ENCODE assay signal across 21 cellular contexts in the genomic region with DNA sequence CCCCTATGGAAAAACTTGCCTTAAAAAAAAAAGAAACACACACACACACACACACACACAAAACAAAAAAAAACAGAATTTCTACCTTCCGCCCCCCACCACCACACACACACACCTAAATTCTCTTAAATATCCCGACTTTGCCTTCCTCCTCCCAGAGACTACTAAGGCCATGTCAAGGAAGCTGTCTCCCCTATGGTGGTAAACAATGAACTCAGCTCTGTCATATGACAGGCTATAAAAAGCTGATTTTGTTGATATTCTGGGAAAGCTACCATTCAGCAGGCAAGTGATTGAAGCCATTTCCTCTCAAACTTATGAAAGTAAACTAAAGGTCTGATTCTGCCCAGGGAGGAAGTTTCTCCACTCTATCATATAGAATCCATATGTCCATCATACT.
DNase-seq lines count a peak whose midpoint lies in the region; ATAC-seq and TF ChIP-seq lines count a peak whose summit lies in the region.
"Had no signal": no experiment of that assay in that cellular context is flagged by ENCODE, and none has a peak within 500 bp of the region (broad histone marks: within the 10 kb centered on the region; RNA-seq: fewer than 3 reads in every experiment).

No MANE protein-coding gene starts in this region.

- H2BK120ac ChIP-seq in neuronal stem cell (ENCODE audit: low read depth, low read length), result no peak overlapping the region

- H3K9ac ChIP-seq in HUES64 (ENCODE audit: low read depth, low read length), result no peak overlapping the region
- H3K9ac ChIP-seq in neuronal stem cell (ENCODE audit: low read depth, low read length, poor library complexity), result no peak overlapping the region

- no peaks in the 10 kb centered on the region for H3K79me1 ChIP-seq in neuronal stem cell (ENCODE audit: low read depth, low read length)

- H4K8ac ChIP-seq in neuronal stem cell (ENCODE audit: low read depth, low read length), result no peak overlapping the region

- POLR2A ChIA-PET in T-cell (lab: Charles Lee), result no interaction called here

- H2BK12ac ChIP-seq in neuronal stem cell (ENCODE audit: low read length), result no peak overlapping the region

- ATAC-seq in GM21786 (IDR thresholded peaks at IDR 0.05; ENCODE audit: unreplicated experiment) (no peak), T-cell (replicated peaks in 1 of 4) (no peak)
- ATAC-seq: GM12878, Right ventricle myocardium inferior had no signal

- peak overlapping the region; percentile 37 for H2AFZ ChIP-seq in neuronal stem cell (ENCODE audit: low read length)

- no peak overlapping the region for H2AK5ac ChIP-seq in neuronal stem cell (ENCODE audit: low read depth, low read length)

- H3K23ac ChIP-seq in neuronal stem cell (ENCODE audit: low read depth, low read length, poor library complexity), result no peak overlapping the region

- H3K4me3 ChIP-seq in HUES64 (ENCODE audit: low read length), result no peak overlapping the region
- no peak overlapping the region for H3K4me3 ChIP-seq in choroid plexus epithelial cell (ENCODE audit: low read depth, low read length)
- H3K4me3 ChIP-seq in neuronal stem cell (ENCODE audit: low read length in 2 of 2), result no peak overlapping the region
- no peak overlapping the region for H3K4me3 ChIP-seq in tibial artery
- H3K4me3 ChIP-seq: GM12878, MG63, Peyer's patch, SK-N-MC had no signal

- H3K4me1 Mint-ChIP-seq in T-cell, result no peaks in the 10 kb centered on the region
- H3K4me1 Mint-ChIP-seq: CD8-positive, alpha-beta memory T cell had no signal

- DNase-seq in choroid plexus epithelial cell (ENCODE audit: low read depth) (peak; percentile 21), glomerular endothelial cell (ENCODE audit: extremely low read depth, low read depth, low spot score) (peak; percentile 1), neuronal stem cell (ENCODE audit: low spot score) (no peak), tibial artery (no peak), T-cell (no peak), posterior vena cava (ENCODE audit: low spot score) (no peak)
- DNase-seq: C1 segment of cervical spinal cord; CD8-positive, alpha-beta memory T cell; DMS53; EL; H9; MG63; NCI-H1092 treated with DMSO at 0.1 percent for 48 hours; NCI-H2081 treated with DMSO at 0.1 percent for 48 hours; NK-92 treated with Interleukin-12 subunit alpha and Interleukin-12 subunit beta, amount 100 ng/mL, for 24 hours; Peyer's patch had no signal

- H2BK15ac ChIP-seq in neuronal stem cell (ENCODE audit: low read length), result no peak overlapping the region

- H3K36me3 ChIP-seq in HUES64 (ENCODE audit: insufficient read depth, low read length) (no peaks in the 10 kb centered on the region), neuronal stem cell (replicated peaks in 1 of 2; ENCODE audit: control insufficient read depth in 2 of 2, insufficient read depth in 2 of 2, low read length in 2 of 2) (no peaks in the 10 kb centered on the region), tibial artery (no peaks in the 10 kb centered on the region)
- H3K36me3 ChIP-seq: MG63, Peyer's patch had no signal

- H3K4me1 ChIP-seq in HUES64 (ENCODE audit: insufficient read depth, low read length) (peaks cover 24% of the 10 kb centered on the region), neuronal stem cell (ENCODE audit: control insufficient read depth in 2 of 2, insufficient read depth in 1 of 2, low read depth in 1 of 2, low read length in 2 of 2) (peaks cover 0 to 9% of the 10 kb centered on the region in 2 donors), tibial artery (no peaks in the 10 kb centered on the region)
- H3K4me1 ChIP-seq: Peyer's patch had no signal

- H2BK5ac ChIP-seq in neuronal stem cell (ENCODE audit: low read length), result no peak overlapping the region

- H3K14ac ChIP-seq in neuronal stem cell (ENCODE audit: low read length), result no peak overlapping the region

- H3K9me3 Mint-ChIP-seq in T-cell, result peaks cover 3 to 23% (median 5%) of the 10 kb centered on the region in 3 donors
- H3K9me3 Mint-ChIP-seq: H9 had no signal

- intact Hi-C loops in tibial artery (cut with DNase I; ENCODE audit: low total_unique reads), result loop anchor here (10.0 kb wide), 1 partner anchor 483 kb away; no protein-coding TSS in a partner anchor
- intact Hi-C loops in posterior vena cava (cut with DNase I), result loop anchor here in 1 of 2 donors (10.0 kb wide), 1 partner anchor 483 kb away; no protein-coding TSS in a partner anchor

- no peak for TF ChIP-seq CTCF in choroid plexus epithelial cell (conservative IDR thresholded peaks at IDR 0.05; ENCODE audit: low read depth, low read length)
- TF ChIP-seq CTCF in tibial artery (IDR thresholded peaks at IDR 0.05), result no peak

- H3K27me3 ChIP-seq in HUES64 (ENCODE audit: insufficient read depth, low read length) (no peaks in the 10 kb centered on the region), neuronal stem cell (ENCODE audit: control insufficient read depth in 3 of 3, insufficient read depth in 3 of 3, low read depth in 1 of 3, low read length in 3 of 3) (no peaks in the 10 kb centered on the region), tibial artery (no peaks in the 10 kb centered on the region)
- H3K27me3 ChIP-seq: MG63, Peyer's patch had no signal

- no peak overlapping the region for H3K4ac ChIP-seq in neuronal stem cell (ENCODE audit: low read length)

- H3K27me3 Mint-ChIP-seq in T-cell, result peaks cover 0 to 4% of the 10 kb centered on the region in 2 donors

- no peak overlapping the region for H3K27ac Mint-ChIP-seq in T-cell
- H3K27ac Mint-ChIP-seq: CD8-positive, alpha-beta memory T cell had no signal

- 66% methylated on average over 2 of the region's 2 CpGs for WGBS in HUES64
- 100% methylated on average over 2 of the region's 2 CpGs; no CpG with 5 or more reads in 1 of the 2 donors for WGBS in neuronal stem cell (ENCODE audit: extremely low coverage in 2 of 2, insufficient read length in 2 of 2, insufficient replicate concordance in 1 of 2), 2 donors

- H3K4me2 ChIP-seq in neuronal stem cell (ENCODE audit: insufficient read depth, low read length, poor library complexity, severe bottlenecking), result no peak overlapping the region

- CTCF ChIA-PET in T-cell (lab: Charles Lee), result no interaction called here

- no peaks in the 10 kb centered on the region for H3K9me3 ChIP-seq in HUES64 (ENCODE audit: insufficient read depth, low read depth, low read length)
- peaks cover 0 to 1% of the 10 kb centered on the region in 2 donors for H3K9me3 ChIP-seq in neuronal stem cell (replicated peaks in 1 of 2; ENCODE audit: control insufficient read depth in 2 of 2, insufficient read depth in 1 of 2, low read depth in 1 of 2, low read length in 2 of 2)
- no peaks in the 10 kb centered on the region for H3K9me3 ChIP-seq in tibial artery
- H3K9me3 ChIP-seq: MG63, Peyer's patch had no signal

- no peak overlapping the region for H4K91ac ChIP-seq in neuronal stem cell (ENCODE audit: low read depth, low read length, poor library complexity)

- H3K4me3 Mint-ChIP-seq in T-cell, result no peak overlapping the region
- H3K4me3 Mint-ChIP-seq: CD8-positive, alpha-beta memory T cell had no signal

- H3K27ac ChIP-seq in HUES64 (ENCODE audit: low read depth, low read length) (peak overlapping the region; percentile 58; the same call in 1 of the 2 replicates), neuronal stem cell (replicated peaks; ENCODE audit: low read length) (no peak overlapping the region), tibial artery (no peak overlapping the region)
- H3K27ac ChIP-seq: Peyer's patch, SK-N-MC had no signal

- H3K36me3 Mint-ChIP-seq in T-cell, result no peaks in the 10 kb centered on the region
- H3K36me3 Mint-ChIP-seq: CD8-positive, alpha-beta memory T cell had no signal

- H3K18ac ChIP-seq in neuronal stem cell (ENCODE audit: low read length), result no peak overlapping the region

Comparison
In these comparisons a context has a peak if more than half of its experiments do, and no peak if none do; other contexts are left out.
1. DNase-seq: peak in choroid plexus epithelial cell (single experiment) and glomerular endothelial cell (single experiment); none in neuronal stem cell (single experiment), tibial artery (0 of 2), T-cell (0 of 34) and posterior vena cava (single experiment).